8 cellular contexts compared by ENCODE assay signal in genomic region chr16:11560701-11561439, GRCh38. TPM values are rescaled to one million over a fixed set of nuclear protein-coding genes. Genes with fewer than 3 reads are reported as not detected.
DNase-seq lines count a peak whose midpoint lies in the region; ATAC-seq and TF ChIP-seq lines count a peak whose summit lies in the region.

No MANE protein-coding gene starts in this region.

- H3K4me3 ChIP-seq in prostate gland = no peak overlapping the region

- H3K9me3 Mint-ChIP-seq in activated CD8-positive, alpha-beta T cell treated with anti-CD3 and anti-CD28 coated beads, Interleukin-2, amount 10 ng/mL, durations not matched to agents 7 days and 5 days (ENCODE audit: insufficient read depth) = no peaks in the 10 kb centered on the region

- H3K27ac ChIP-seq in epithelial cell of prostate (peak overlapping the region; percentile 88), prostate gland (peak overlapping the region; percentile 62 to 67)

- H3K27me3 ChIP-seq in prostate gland (replicated peaks; ENCODE audit: insufficient read depth) = no peaks in the 10 kb centered on the region

- H3K36me3 ChIP-seq in ES-I3 (ENCODE audit: insufficient read depth, low read length) (peaks cover 5% of the 10 kb centered on the region), prostate gland (peaks cover 0 to 6% of the 10 kb centered on the region in 2 donors)

- H3K27me3 Mint-ChIP-seq in activated CD8-positive, alpha-beta T cell treated with anti-CD3 and anti-CD28 coated beads, Interleukin-2, amount 10 ng/mL, durations not matched to agents 7 days and 5 days (ENCODE audit: low read depth) = no peaks in the 10 kb centered on the region

- DNase-seq in activated CD8-positive, alpha-beta T cell treated with anti-CD3 and anti-CD28 coated beads, Interleukin-2, amount 10 ng/mL, durations not matched to agents 7 days and 5 days = peak; percentile 83
- DNase-seq in epithelial cell of prostate (ENCODE audit: low read depth, low spot score) = peak; percentile 14
- DNase-seq in prostate gland (ENCODE audit: low spot score) = no peak
- DNase-seq in kidney tubule cell (ENCODE audit: low spot score) = no peak
- DNase-seq in NOMO-1 (lab: John Stamatoyannopoulos, UW; ENCODE audit: unreplicated experiment in 2 of 2) = no peak
- DNase-seq in DMS79 treated with DMSO at 0.1 percent for 48 hours (lab: John Stamatoyannopoulos, UW) = no peak

- H3K4me1 ChIP-seq in ES-I3 (ENCODE audit: insufficient read depth, low read length) (peaks cover 29% of the 10 kb centered on the region), prostate gland (replicated peaks) (peaks cover 4% of the 10 kb centered on the region)

- ATAC-seq in activated CD8-positive, alpha-beta T cell treated with anti-CD3 and anti-CD28 coated beads, Interleukin-2, amount 10 ng/mL, durations not matched to agents 7 days and 5 days = peak; percentile 95
- ATAC-seq in HG02938 (IDR thresholded peaks at IDR 0.05; ENCODE audit: unreplicated experiment) = no peak

- CTCF ChIA-PET in activated CD8-positive, alpha-beta T cell treated with anti-CD3 and anti-CD28 coated beads, Interleukin-2, amount 10 ng/mL, durations not matched to agents 7 days and 5 days (lab: Charles Lee) = interaction anchor here (0.9 to 2.7 kb wide), 6 partner anchors 21 to 68 kb away, joined by 3 to 24 read pairs (median 4); no protein-coding TSS in a partner anchor

- no peak for TF ChIP-seq POLR2A in prostate gland (IDR thresholded peaks at IDR 0.05)

- H3K27ac Mint-ChIP-seq in activated CD8-positive, alpha-beta T cell treated with anti-CD3 and anti-CD28 coated beads, Interleukin-2, amount 10 ng/mL, durations not matched to agents 7 days and 5 days = peak overlapping the region; percentile 93

- H3K4me1 Mint-ChIP-seq in activated CD8-positive, alpha-beta T cell treated with anti-CD3 and anti-CD28 coated beads, Interleukin-2, amount 10 ng/mL, durations not matched to agents 7 days and 5 days (ENCODE audit: low read depth) = peaks cover 81% of the 10 kb centered on the region

- POLR2A ChIA-PET in activated CD8-positive, alpha-beta T cell treated with anti-CD3 and anti-CD28 coated beads, Interleukin-2, amount 10 ng/mL, durations not matched to agents 7 days and 5 days (lab: Charles Lee) = interaction anchor here (0.6 to 2.0 kb wide), 6 partner anchors 9 to 27 kb away, joined by 3 to 8 read pairs (median 3); partner anchors contain the start of gene LITAF

- no peak for TF ChIP-seq CTCF in prostate gland (IDR thresholded peaks at IDR 0.05)

- intact Hi-C loops in prostate gland (cut with DNase I) = no loop called here

- H3K4me3 Mint-ChIP-seq in activated CD8-positive, alpha-beta T cell treated with anti-CD3 and anti-CD28 coated beads, Interleukin-2, amount 10 ng/mL, durations not matched to agents 7 days and 5 days = peak overlapping the region; percentile 76

- H3K9me3 ChIP-seq in ES-I3 (ENCODE audit: control insufficient read depth, insufficient read depth, low read length) (no peaks in the 10 kb centered on the region), prostate gland (no peaks in the 10 kb centered on the region)

- peaks cover 47% of the 10 kb centered on the region for H3K36me3 Mint-ChIP-seq in activated CD8-positive, alpha-beta T cell treated with anti-CD3 and anti-CD28 coated beads, Interleukin-2, amount 10 ng/mL, durations not matched to agents 7 days and 5 days (ENCODE audit: low read depth)

- H3K9ac ChIP-seq in ES-I3 (ENCODE audit: low read depth, low read length) = peak overlapping the region; percentile 29

- 35% methylated on average over 19 of the region's 19 CpGs for WGBS in prostate gland

RNA-seq across cellular contexts. Expression of gene LITAF, which starts 25.8 kb away (rescaled TPM):
- 10 to 100 TPM; 79.4 to 80.5 TPM for total RNA-seq in activated CD8-positive, alpha-beta T cell treated with anti-CD3 and anti-CD28 coated beads, Interleukin-2, amount 10 ng/mL, durations not matched to agents 7 days and 5 days
- total RNA-seq in prostate gland = 100 to 1,000 TPM in 1 of 2 donors, 10 to 100 TPM in 1; 92.5 to 137 TPM

Comparison
In these comparisons a context has a peak if more than half of its experiments do, and no peak if none do; other contexts are left out.
1. DNase-seq: peak in activated CD8-positive, alpha-beta T cell treated with anti-CD3 and anti-CD28 coated beads, Interleukin-2, amount 10 ng/mL, durations not matched to agents 7 days and 5 days (single experiment) and epithelial cell of prostate (single experiment); none in prostate gland (single experiment), kidney tubule cell (single experiment), NOMO-1 (0 of 2) and DMS79 treated with DMSO at 0.1 percent for 48 hours (single experiment).